In genomic region chr11:114078423-114078822, GRCh38 we compare ENCODE assay signal across 15 cellular contexts. TPM values are rescaled to one million over a fixed set of nuclear protein-coding genes. Genes with fewer than 3 reads are reported as not detected.
DNase-seq lines count a peak whose midpoint lies in the region; ATAC-seq and TF ChIP-seq lines count a peak whose summit lies in the region.
"Had no signal": no experiment of that assay in that cellular context is flagged by ENCODE, and none has a peak within 500 bp of the region (broad histone marks: within the 10 kb centered on the region; RNA-seq: fewer than 3 reads in every experiment).

No MANE protein-coding gene starts in this region.

- no peak for DNase-seq in activated naive CD8-positive, alpha-beta T cell treated with anti-CD3 and anti-CD28 coated beads, Interleukin-2, amount 10 ng/mL, durations not matched to agents 7 days and 5 days
- no peak for DNase-seq in activated naive CD8-positive, alpha-beta T cell treated with anti-CD3 and anti-CD28 coated beads for 36 hours
- DNase-seq in adipocyte (ENCODE audit: low read depth) (no peak), naive B cell (no peak), upper lobe of right lung (no peak), PC-9 (no peak), LoVo (ENCODE audit: low spot score) (no peak), Kasumi-1 (lab: John Stamatoyannopoulos, UW) (no peak)
- DNase-seq: cerebellar nuclear complex; NCI-H2081; stimulated activated CD4-positive, alpha-beta T cell treated with anti-CD3 and anti-CD28 coated beads, Interleukin-2, amount 100 ng/mL, for 24 hours; stimulated activated naive CD8-positive, alpha-beta T cell treated with anti-CD3 and anti-CD28 coated beads, Interleukin-15, amount 100 ng/mL, for 72 hours had no signal

- H3K79me2 ChIP-seq in PC-9 (ENCODE audit: low read depth), result no peaks in the 10 kb centered on the region

- ATAC-seq in activated naive CD8-positive, alpha-beta T cell treated with anti-CD3 and anti-CD28 coated beads, Interleukin-2, amount 10 ng/mL, durations not matched to agents 7 days and 5 days (ENCODE audit: low read depth), result no peak
- ATAC-seq in naive B cell (ENCODE audit: low read depth in 2 of 2) (no peak), upper lobe of right lung (no peak)
- ATAC-seq: stimulated activated naive CD8-positive, alpha-beta T cell treated with anti-CD3 and anti-CD28 coated beads, Interleukin-15, amount 100 ng/mL, for 72 hours; WTC11 had no signal

- H3K27me3 ChIP-seq in adipocyte (replicated peaks; ENCODE audit: control insufficient read depth, insufficient read depth, low read length) (no peaks in the 10 kb centered on the region), upper lobe of right lung (no peaks in the 10 kb centered on the region), PC-9 (ENCODE audit: insufficient read depth, low read depth) (peaks cover 94% of the 10 kb centered on the region)

- BruUV-seq in PC-9 (replicated peaks; lab: Mats Ljungman, UMichigan), result no TSS peak

- peaks cover 21% of the 10 kb centered on the region for H3K27me3 Mint-ChIP-seq in activated naive CD8-positive, alpha-beta T cell treated with anti-CD3 and anti-CD28 coated beads, Interleukin-2, amount 10 ng/mL, durations not matched to agents 7 days and 5 days
- H3K27me3 Mint-ChIP-seq in activated naive CD8-positive, alpha-beta T cell treated with anti-CD3 and anti-CD28 coated beads for 36 hours, result peaks cover 19% of the 10 kb centered on the region
- peaks cover 5 to 65% (median 18%) of the 10 kb centered on the region in 3 donors for H3K27me3 Mint-ChIP-seq in naive B cell

- no peak overlapping the region for H3K4me2 ChIP-seq in PC-9

- peak overlapping the region; percentile 89 for H3K27ac Mint-ChIP-seq in activated naive CD8-positive, alpha-beta T cell treated with anti-CD3 and anti-CD28 coated beads, Interleukin-2, amount 10 ng/mL, durations not matched to agents 7 days and 5 days
- H3K27ac Mint-ChIP-seq in activated naive CD8-positive, alpha-beta T cell treated with anti-CD3 and anti-CD28 coated beads for 36 hours, result no peak overlapping the region
- H3K27ac Mint-ChIP-seq in naive B cell, result peak overlapping the region in 4 of 6 donors; percentile 9 to 96 (median 34)
- H3K27ac Mint-ChIP-seq: activated T-helper 1 cell treated with anti-CD3 and anti-CD28 coated beads, Interleukin-12 subunit alpha, Interleukin-12 subunit beta, Interleukin-2, Interleukin-4 antibody, amounts not matched to agents 30 ng/mL and 10 ng/mL and 1 ng/mL, durations not matched to agents 14 hours and 24 hours and 36 hours; WTC11 had no signal

- no peaks in the 10 kb centered on the region for H3K9me2 ChIP-seq in PC-9 (ENCODE audit: insufficient read depth)

- H3K4me3 ChIP-seq in adipocyte (ENCODE audit: low read length), result no peak overlapping the region
- H3K4me3 ChIP-seq in upper lobe of right lung, result no peak overlapping the region
- H3K4me3 ChIP-seq in PC-9, result no peak overlapping the region

- peaks cover 5% of the 10 kb centered on the region for H3K36me3 Mint-ChIP-seq in activated naive CD8-positive, alpha-beta T cell treated with anti-CD3 and anti-CD28 coated beads, Interleukin-2, amount 10 ng/mL, durations not matched to agents 7 days and 5 days
- peaks cover 3% of the 10 kb centered on the region for H3K36me3 Mint-ChIP-seq in activated naive CD8-positive, alpha-beta T cell treated with anti-CD3 and anti-CD28 coated beads for 36 hours
- H3K36me3 Mint-ChIP-seq in naive B cell, result peaks cover 5 to 9% of the 10 kb centered on the region in 2 donors
- H3K36me3 Mint-ChIP-seq: WTC11 had no signal

- peaks cover 61% of the 10 kb centered on the region for H3K4me1 Mint-ChIP-seq in activated naive CD8-positive, alpha-beta T cell treated with anti-CD3 and anti-CD28 coated beads, Interleukin-2, amount 10 ng/mL, durations not matched to agents 7 days and 5 days
- H3K4me1 Mint-ChIP-seq in activated naive CD8-positive, alpha-beta T cell treated with anti-CD3 and anti-CD28 coated beads for 36 hours, result peaks cover 60% of the 10 kb centered on the region
- peaks cover 53 to 84% (median 83%) of the 10 kb centered on the region in 3 donors for H3K4me1 Mint-ChIP-seq in naive B cell

- CTCF ChIA-PET in PC-9 (lab: Charles Lee), result no interaction called here

- intact Hi-C loops in upper lobe of right lung (cut with DNase I), result no loop called here
- intact Hi-C loops in PC-9 (cut with micrococcal nuclease; ENCODE audit: unreplicated experiment), result no loop called here

- no peaks in the 10 kb centered on the region for H3K9me3 Mint-ChIP-seq in activated naive CD8-positive, alpha-beta T cell treated with anti-CD3 and anti-CD28 coated beads, Interleukin-2, amount 10 ng/mL, durations not matched to agents 7 days and 5 days
- no peaks in the 10 kb centered on the region for H3K9me3 Mint-ChIP-seq in activated naive CD8-positive, alpha-beta T cell treated with anti-CD3 and anti-CD28 coated beads for 36 hours
- no peaks in the 10 kb centered on the region for H3K9me3 Mint-ChIP-seq in naive B cell
- H3K9me3 Mint-ChIP-seq: activated T-helper 1 cell treated with anti-CD3 and anti-CD28 coated beads, Interleukin-12 subunit alpha, Interleukin-12 subunit beta, Interleukin-2, Interleukin-4 antibody, amounts not matched to agents 30 ng/mL and 10 ng/mL and 1 ng/mL, durations not matched to agents 14 hours and 24 hours and 36 hours; stimulated activated naive CD8-positive, alpha-beta T cell treated with anti-CD3 and anti-CD28 coated beads, Interleukin-15, amount 100 ng/mL, for 72 hours; WTC11 had no signal

- POLR2A ChIA-PET in activated naive CD8-positive, alpha-beta T cell treated with anti-CD3 and anti-CD28 coated beads, Interleukin-2, amount 10 ng/mL, durations not matched to agents 7 days and 5 days (lab: Charles Lee), result interaction anchor here (0.6 to 1.4 kb wide), 5 partner anchors 18 to 105 kb away, joined by 3 to 7 read pairs (median 4); no protein-coding TSS in a partner anchor
- POLR2A ChIA-PET in PC-9 (lab: Charles Lee; ENCODE audit: unreplicated experiment), result no interaction called here

- H3K4me1 ChIP-seq in adipocyte (ENCODE audit: control insufficient read depth, insufficient read depth, low read length) (peaks cover 97% of the 10 kb centered on the region), upper lobe of right lung (peaks cover 100% of the 10 kb centered on the region), PC-9 (replicated peaks; ENCODE audit: insufficient read depth) (no peaks in the 10 kb centered on the region)

- H3K27ac ChIP-seq in upper lobe of right lung (peak overlapping the region; percentile 63), PC-9 (no peak overlapping the region)

- peaks cover 50% of the 10 kb centered on the region for H3K36me3 ChIP-seq in adipocyte (ENCODE audit: control insufficient read depth, insufficient read depth, low read length, severe bottlenecking)
- peaks cover 64% of the 10 kb centered on the region for H3K36me3 ChIP-seq in upper lobe of right lung
- H3K36me3 ChIP-seq in PC-9 (ENCODE audit: low read depth), result no peaks in the 10 kb centered on the region

- no peak overlapping the region for H2AFZ ChIP-seq in PC-9

- no peaks in the 10 kb centered on the region for H3F3A ChIP-seq in PC-9 (ENCODE audit: insufficient read depth, low read depth)

- no peak overlapping the region for H3K4me3 Mint-ChIP-seq in activated naive CD8-positive, alpha-beta T cell treated with anti-CD3 and anti-CD28 coated beads, Interleukin-2, amount 10 ng/mL, durations not matched to agents 7 days and 5 days
- H3K4me3 Mint-ChIP-seq in activated naive CD8-positive, alpha-beta T cell treated with anti-CD3 and anti-CD28 coated beads for 36 hours, result no peak overlapping the region
- peak overlapping the region in 3 of 8 donors; percentile 8 to 62 (median 55) for H3K4me3 Mint-ChIP-seq in naive B cell
- H3K4me3 Mint-ChIP-seq: activated T-helper 1 cell treated with anti-CD3 and anti-CD28 coated beads, Interleukin-12 subunit alpha, Interleukin-12 subunit beta, Interleukin-2, Interleukin-4 antibody, amounts not matched to agents 30 ng/mL and 10 ng/mL and 1 ng/mL, durations not matched to agents 14 hours and 24 hours and 36 hours; WTC11 had no signal

- peak overlapping the region; percentile 79 for H3K9ac ChIP-seq in adipocyte (ENCODE audit: low read length)

- no peaks in the 10 kb centered on the region for H4K20me1 ChIP-seq in PC-9 (ENCODE audit: insufficient read depth)

- H3K9me3 ChIP-seq in adipocyte (ENCODE audit: control insufficient read depth, low read length) (no peaks in the 10 kb centered on the region), upper lobe of right lung (no peaks in the 10 kb centered on the region), PC-9 (ENCODE audit: insufficient read depth, low read depth) (no peaks in the 10 kb centered on the region)

- TF ChIP-seq CTCF in upper lobe of right lung (IDR thresholded peaks at IDR 0.05), result no peak
- TF ChIP-seq CTCF in PC-9 (conservative IDR thresholded peaks at IDR 0.05), result no peak

RNA-seq across cellular contexts. Expression of gene ZBTB16, which starts 18.9 kb away (rescaled TPM):
- total RNA-seq in activated naive CD8-positive, alpha-beta T cell treated with anti-CD3 and anti-CD28 coated beads, Interleukin-2, amount 10 ng/mL, durations not matched to agents 7 days and 5 days, result 10 to 100 TPM; 13.1 to 14.6 TPM
- total RNA-seq in activated naive CD8-positive, alpha-beta T cell treated with anti-CD3 and anti-CD28 coated beads for 36 hours, result 1 to 10 TPM; 1.7 to 2.1 TPM
- polyA plus RNA-seq in naive B cell (ENCODE audit: low read depth in 6 of 6), result 100 to 1,000 TPM in 2 of 6 donors, 10 to 100 TPM in 3, 1 to 10 TPM in 1; 10.0 to 178 (median 50.5) TPM
- total RNA-seq in upper lobe of right lung (221 TPM), PC-9 (2021) (0.25 and 0.44 TPM in 2 replicates)
- total RNA-seq: G401 had no signal

Comparison
In these comparisons a context has a peak if more than half of its experiments do, and no peak if none do; other contexts are left out.
1. RNA of gene ZBTB16, which starts 18.9 kb away (total RNA-seq): 221 TPM in upper lobe of right lung (single experiment); 13.1 to 14.6 TPM in activated naive CD8-positive, alpha-beta T cell treated with anti-CD3 and anti-CD28 coated beads, Interleukin-2, amount 10 ng/mL, durations not matched to agents 7 days and 5 days, 1.7 to 2.1 TPM in activated naive CD8-positive, alpha-beta T cell treated with anti-CD3 and anti-CD28 coated beads for 36 hours and 0.25 to 0.44 TPM in PC-9; every median in the first group is over 10 times any median in the second.